8 cellular contexts compared by ENCODE assay signal in genomic region chr9:131394464-131395026, GRCh38. TPM values are rescaled to one million over a fixed set of nuclear protein-coding genes. Genes with fewer than 3 reads are reported as not detected.
A peak's percentile ranks its signal among the peaks of the same experiment; 100 is the strongest.
DNase-seq lines count a peak whose midpoint lies in the region; ATAC-seq lines count a peak whose summit lies in the region.

No MANE protein-coding gene starts in this region.

- peak overlapping the region; percentile 59 for H4K8ac ChIP-seq in mesenchymal stem cell (ENCODE audit: low read length)

- H3K4me3 ChIP-seq in BLaER1 (peak overlapping the region; percentile 95), mesenchymal stem cell (ENCODE audit: insufficient read depth in 1 of 2, low read depth in 1 of 2, low read length in 2 of 2) (peak overlapping the region; percentile 76 to 88)

- no peaks in the 10 kb centered on the region for H3K79me1 ChIP-seq in mesenchymal stem cell (replicated peaks; ENCODE audit: low read length, poor library complexity, severe bottlenecking)

- peak overlapping the region; percentile 97 for H3K4me2 ChIP-seq in BLaER1
- H3K4me2 ChIP-seq in mesenchymal stem cell (ENCODE audit: low read length, poor library complexity, severe bottlenecking): peak overlapping the region; percentile 90

- H2BK5ac ChIP-seq in mesenchymal stem cell (ENCODE audit: low read depth, low read length, poor library complexity, severe bottlenecking): peak overlapping the region; percentile 97

- H3K4me3 Mint-ChIP-seq in activated CD4-positive, alpha-beta T cell treated with anti-CD3 and anti-CD28 coated beads, Interleukin-2, amount 10 ng/mL, durations not matched to agents 7 days and 5 days: peak overlapping the region; percentile 92

- H3K27me3 Mint-ChIP-seq in activated CD4-positive, alpha-beta T cell treated with anti-CD3 and anti-CD28 coated beads, Interleukin-2, amount 10 ng/mL, durations not matched to agents 7 days and 5 days: peaks cover 4% of the 10 kb centered on the region

- H2BK12ac ChIP-seq in mesenchymal stem cell (ENCODE audit: low read length in 2 of 2): no peak overlapping the region

- peak overlapping the region; percentile 28 to 85 for H3K4ac ChIP-seq in mesenchymal stem cell (ENCODE audit: low read depth in 1 of 2, low read length in 2 of 2)

- H3K27ac ChIP-seq in BLaER1: peak overlapping the region; percentile 100
- peak overlapping the region; percentile 93 for H3K27ac ChIP-seq in mesenchymal stem cell (ENCODE audit: low read length, poor library complexity, severe bottlenecking)
- H3K27ac ChIP-seq in substantia nigra (ENCODE audit: low read depth, low read length, poor library complexity, severe bottlenecking): peak overlapping the region; percentile 76

- peak overlapping the region; percentile 96 for H2BK120ac ChIP-seq in mesenchymal stem cell (ENCODE audit: low read depth, low read length)

- no peak overlapping the region for H2AK5ac ChIP-seq in mesenchymal stem cell (ENCODE audit: low read length, severe bottlenecking)

- H2AFZ ChIP-seq in mesenchymal stem cell (ENCODE audit: low read depth, low read length): no peak overlapping the region

- H3K14ac ChIP-seq in mesenchymal stem cell (ENCODE audit: low read length in 2 of 2): peak overlapping the region in 1 of 2 experiments; percentile 82

- H3K4me1 Mint-ChIP-seq in activated CD4-positive, alpha-beta T cell treated with anti-CD3 and anti-CD28 coated beads, Interleukin-2, amount 10 ng/mL, durations not matched to agents 7 days and 5 days: peaks cover 50% of the 10 kb centered on the region

- POLR2A ChIA-PET in activated CD4-positive, alpha-beta T cell treated with anti-CD3 and anti-CD28 coated beads, Interleukin-2, amount 10 ng/mL, durations not matched to agents 7 days and 5 days (lab: Charles Lee): no interaction called here

- H3K18ac ChIP-seq in mesenchymal stem cell (ENCODE audit: low read depth in 1 of 2, low read length in 2 of 2): peak overlapping the region; percentile 64 to 87

- H3K23ac ChIP-seq in mesenchymal stem cell (ENCODE audit: low read length in 2 of 2): no peak overlapping the region

- peak overlapping the region; percentile 95 for H3K27ac Mint-ChIP-seq in activated CD4-positive, alpha-beta T cell treated with anti-CD3 and anti-CD28 coated beads, Interleukin-2, amount 10 ng/mL, durations not matched to agents 7 days and 5 days

- peak overlapping the region; percentile 88 for H2BK15ac ChIP-seq in mesenchymal stem cell (ENCODE audit: low read depth, poor library complexity, severe bottlenecking)

- peaks cover 29% of the 10 kb centered on the region for H3K36me3 Mint-ChIP-seq in activated CD4-positive, alpha-beta T cell treated with anti-CD3 and anti-CD28 coated beads, Interleukin-2, amount 10 ng/mL, durations not matched to agents 7 days and 5 days (ENCODE audit: low read depth)

- H3K36me3 ChIP-seq in BLaER1 (peaks cover 13% of the 10 kb centered on the region), mesenchymal stem cell (ENCODE audit: control insufficient read depth in 1 of 2, insufficient read depth in 2 of 2, low read depth in 1 of 2, low read length in 2 of 2) (peaks cover 3 to 5% of the 10 kb centered on the region in 2 experiments)

- CTCF ChIA-PET in activated CD4-positive, alpha-beta T cell treated with anti-CD3 and anti-CD28 coated beads, Interleukin-2, amount 10 ng/mL, durations not matched to agents 7 days and 5 days (lab: Charles Lee): interaction anchor here (0.7 kb wide), 1 partner anchor 335 kb away, joined by 4 read pairs; no protein-coding TSS in a partner anchor

- peak; percentile 37 for ATAC-seq in GM19397 (IDR thresholded peaks at IDR 0.05; ENCODE audit: unreplicated experiment)

- H3K4me1 ChIP-seq in BLaER1: peaks cover 66% of the 10 kb centered on the region
- peaks cover 23% of the 10 kb centered on the region for H3K4me1 ChIP-seq in mesenchymal stem cell (ENCODE audit: control insufficient read depth, insufficient read depth, low read depth, low read length)

- H3K27me3 ChIP-seq in BLaER1 (no peaks in the 10 kb centered on the region), mesenchymal stem cell (ENCODE audit: control insufficient read depth in 1 of 2, insufficient read depth in 1 of 2, low read length in 2 of 2) (no peaks in the 10 kb centered on the region)

- H3K9ac ChIP-seq in BLaER1 (peak overlapping the region; percentile 100), mesenchymal stem cell (ENCODE audit: low read length) (peak overlapping the region; percentile 94)

- H3K9me3 ChIP-seq in BLaER1 (no peaks in the 10 kb centered on the region), mesenchymal stem cell (ENCODE audit: control insufficient read depth, low read length) (no peaks in the 10 kb centered on the region)

- no peaks in the 10 kb centered on the region for H3K9me3 Mint-ChIP-seq in activated CD4-positive, alpha-beta T cell treated with anti-CD3 and anti-CD28 coated beads, Interleukin-2, amount 10 ng/mL, durations not matched to agents 7 days and 5 days

- 2% methylated on average over 25 of the region's 61 CpGs for whole genome bisulfite sequencing in mesenchymal stem cell

- H4K91ac ChIP-seq in mesenchymal stem cell (ENCODE audit: low read length): peak overlapping the region; percentile 87

- peak; percentile 30 for DNase-seq in HT-29 (ENCODE audit: low spot score)
- DNase-seq in activated CD4-positive, alpha-beta T cell treated with anti-CD3 and anti-CD28 coated beads, Interleukin-2, amount 10 ng/mL, durations not matched to agents 7 days and 5 days: peak; percentile 51
- peak; percentile 24 for DNase-seq in effector CD4-positive, alpha-beta T cell
- DNase-seq in mesenchymal stem cell: peak; percentile 79
- DNase-seq in substantia nigra (lab: John Stamatoyannopoulos, UW): peak in 18 of 49 donors; percentile 20 to 60 (median 38)
- no peak for DNase-seq in NCI-H146 treated with DMSO at 0.1 percent for 48 hours (lab: John Stamatoyannopoulos, UW; ENCODE audit: unreplicated experiment)

- peaks cover 50% of the 10 kb centered on the region for H4K20me1 ChIP-seq in BLaER1

RNA-seq across cellular contexts. Expression of gene PRRC2B, which starts 0.7 kb away (rescaled TPM):
- total RNA-seq in HT-29 (2014; rRNA removed; shearing (Covaris generic)): 96.5 and 106 TPM in 2 replicates
- total RNA-seq in activated CD4-positive, alpha-beta T cell treated with anti-CD3 and anti-CD28 coated beads, Interleukin-2, amount 10 ng/mL, durations not matched to agents 7 days and 5 days: 100 to 1,000 TPM; 281 to 303 TPM
- 55.8 TPM for polyA plus RNA-seq in mesenchymal stem cell (2013, experiment 1 of 2)
- polyA plus RNA-seq in mesenchymal stem cell (2013, experiment 2 of 2): 53.6 TPM
